In the genomic region with DNA sequence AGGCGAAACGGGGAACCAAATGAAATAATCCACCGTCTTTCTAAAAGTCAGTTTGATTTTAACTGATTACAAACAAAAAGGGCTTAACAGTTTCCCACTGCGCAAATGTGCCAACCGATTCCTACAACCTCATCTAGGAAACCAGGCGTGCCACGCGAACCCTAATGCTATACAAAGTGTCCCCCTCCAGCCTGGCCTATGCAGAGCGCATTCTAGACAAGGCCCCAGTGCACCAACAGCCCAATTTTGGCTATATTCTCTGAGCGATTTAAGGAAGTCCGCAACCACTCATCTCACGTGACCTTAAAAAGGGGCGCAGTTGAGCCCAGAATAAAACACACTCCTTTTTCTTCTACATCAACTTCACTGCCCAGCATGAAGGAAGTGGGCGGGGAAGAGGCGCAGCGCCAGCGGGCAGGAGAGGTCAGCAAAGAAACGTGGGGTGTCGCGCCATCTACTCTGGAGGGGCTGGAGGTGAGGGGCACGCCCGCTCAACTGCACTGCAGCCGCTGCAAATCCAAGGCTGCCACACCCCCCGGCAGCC, we compare ENCODE assay signal across 8 cellular contexts. TPM values are rescaled to one million over a fixed set of nuclear protein-coding genes. Genes with fewer than 3 reads are reported as not detected.
A peak's percentile ranks its signal among the peaks of the same experiment; 100 is the strongest.
DNase-seq lines count a peak whose midpoint lies in the region; ATAC-seq and TF ChIP-seq lines count a peak whose summit lies in the region.

No MANE protein-coding gene starts in this region.

- no peaks in the 10 kb centered on the region for H3K27me3 Mint-ChIP-seq in T-helper 2 cell treated with Interferon-gamma antibody and Interleukin-4, amounts not matched to agents 5 μg/mL and 100 μg/mL, for 36 hours (ENCODE audit: low read depth)
- peaks cover 10% of the 10 kb centered on the region for H3K27me3 Mint-ChIP-seq in endothelial cell (ENCODE audit: unreplicated experiment)

- no peak for TF ChIP-seq EP300 in transverse colon (IDR thresholded peaks at IDR 0.05; ENCODE audit: low read depth)

- H3K27ac ChIP-seq in transverse colon, result peak overlapping the region; percentile 99 to 100 (median 100)

- peak; percentile 32 for ATAC-seq in GM21360 (IDR thresholded peaks at IDR 0.05; ENCODE audit: unreplicated experiment)
- ATAC-seq in HG03571 (IDR thresholded peaks at IDR 0.05; ENCODE audit: unreplicated experiment), result peak; percentile 37

- TF ChIP-seq POLR2A in transverse colon (IDR thresholded peaks at IDR 0.05), result no peak

- H3K36me3 ChIP-seq in transverse colon, result no peaks in the 10 kb centered on the region

- TF ChIP-seq CTCF in endothelial cell (IDR thresholded peaks at IDR 0.05; ENCODE audit: unreplicated experiment) (no peak), transverse colon (IDR thresholded peaks at IDR 0.05) (no peak)

- in situ Hi-C loops in transverse colon (cut with MboI; ENCODE audit: low pct_ligation_motif_present in 1 of 4, low pct_unique_long_range_greater_than_20kb in 1 of 4, low sequenced_read_pairs in 3 of 4), result no loop called here

- WGBS in transverse colon (ENCODE audit: low coverage in 1 of 2), 2 donors, result 0 to 2% methylated on average over 15 to 24 of the region's 24 CpGs

- H3K27me3 ChIP-seq in mononuclear cell (ENCODE audit: insufficient read depth, low read length) (no peaks in the 10 kb centered on the region), transverse colon (no peaks in the 10 kb centered on the region)

- H3K27ac Mint-ChIP-seq in T-helper 2 cell treated with Interferon-gamma antibody and Interleukin-4, amounts not matched to agents 5 μg/mL and 100 μg/mL, for 36 hours, result peak overlapping the region; percentile 99
- peak overlapping the region; percentile 92 for H3K27ac Mint-ChIP-seq in endothelial cell (ENCODE audit: unreplicated experiment)

- peaks cover 22% of the 10 kb centered on the region for H3K36me3 Mint-ChIP-seq in T-helper 2 cell treated with Interferon-gamma antibody and Interleukin-4, amounts not matched to agents 5 μg/mL and 100 μg/mL, for 36 hours (ENCODE audit: low read depth)
- H3K36me3 Mint-ChIP-seq in endothelial cell (ENCODE audit: low read depth, unreplicated experiment), result peaks cover 5% of the 10 kb centered on the region

- H3K4me1 ChIP-seq in mononuclear cell (ENCODE audit: insufficient read depth, low read length) (peaks cover 61% of the 10 kb centered on the region), transverse colon (peaks cover 0 to 52% (median 26%) of the 10 kb centered on the region in 4 donors)

- H3K9me3 Mint-ChIP-seq in T-helper 2 cell treated with Interferon-gamma antibody and Interleukin-4, amounts not matched to agents 5 μg/mL and 100 μg/mL, for 36 hours, result no peaks in the 10 kb centered on the region
- H3K9me3 Mint-ChIP-seq in endothelial cell (ENCODE audit: unreplicated experiment), result no peaks in the 10 kb centered on the region

- no peaks in the 10 kb centered on the region for H3K9me3 ChIP-seq in mononuclear cell (ENCODE audit: low read depth, low read length)
- H3K9me3 ChIP-seq in transverse colon, result no peaks in the 10 kb centered on the region

- intact Hi-C loops in transverse colon (cut with DNase I; ENCODE audit: low total_unique reads), result no loop called here

- H3K4me3 ChIP-seq in mononuclear cell (ENCODE audit: low read length) (peak overlapping the region; percentile 96), transverse colon (peak overlapping the region; percentile 88 to 96 (median 92))

- peak overlapping the region; percentile 99 for H3K4me3 Mint-ChIP-seq in T-helper 2 cell treated with Interferon-gamma antibody and Interleukin-4, amounts not matched to agents 5 μg/mL and 100 μg/mL, for 36 hours
- peak overlapping the region; percentile 99 for H3K4me3 Mint-ChIP-seq in endothelial cell (ENCODE audit: unreplicated experiment)

- DNase-seq in GF-D8 (lab: John Stamatoyannopoulos, UW), result peak; percentile 60
- peak; percentile 61 for DNase-seq in T-helper 2 cell treated with Interferon-gamma antibody and Interleukin-4, amounts not matched to agents 5 μg/mL and 100 μg/mL, for 36 hours (ENCODE audit: low spot score)
- DNase-seq in endothelial cell (ENCODE audit: low spot score), result no peak
- DNase-seq in transverse colon, result peak; percentile 68
- DNase-seq in NCI-H146 (lab: John Stamatoyannopoulos, UW), result no peak

- peaks cover 46% of the 10 kb centered on the region for H3K4me1 Mint-ChIP-seq in T-helper 2 cell treated with Interferon-gamma antibody and Interleukin-4, amounts not matched to agents 5 μg/mL and 100 μg/mL, for 36 hours (ENCODE audit: low read depth)
- peaks cover 17% of the 10 kb centered on the region for H3K4me1 Mint-ChIP-seq in endothelial cell (ENCODE audit: unreplicated experiment)

RNA-seq across cellular contexts. Expression of gene FAM13B, which starts 0.8 kb away (rescaled TPM):
- total RNA-seq in endothelial cell (ENCODE audit: unreplicated experiment) (31.2 TPM), mononuclear cell (70.8 TPM), transverse colon (10 to 100 TPM; 18.7 to 46.7 (median 23.0) TPM)

RNA-seq across cellular contexts. Expression of gene WNT8A, which starts 51.7 kb away (rescaled TPM):
- total RNA-seq in endothelial cell (ENCODE audit: unreplicated experiment) (0.69 TPM), mononuclear cell (not detected), transverse colon (not detected)

Comparison
In these comparisons a context has a peak if more than half of its experiments do, and no peak if none do; other contexts are left out.
1. DNase-seq: peak in GF-D8 (single experiment), T-helper 2 cell treated with Interferon-gamma antibody and Interleukin-4, amounts not matched to agents 5 μg/mL and 100 μg/mL, for 36 hours (single experiment) and transverse colon (single experiment); none in endothelial cell (single experiment) and NCI-H146 (single experiment).